Comparison of ENCODE assay signal across 1 cellular context in the genomic region with DNA sequence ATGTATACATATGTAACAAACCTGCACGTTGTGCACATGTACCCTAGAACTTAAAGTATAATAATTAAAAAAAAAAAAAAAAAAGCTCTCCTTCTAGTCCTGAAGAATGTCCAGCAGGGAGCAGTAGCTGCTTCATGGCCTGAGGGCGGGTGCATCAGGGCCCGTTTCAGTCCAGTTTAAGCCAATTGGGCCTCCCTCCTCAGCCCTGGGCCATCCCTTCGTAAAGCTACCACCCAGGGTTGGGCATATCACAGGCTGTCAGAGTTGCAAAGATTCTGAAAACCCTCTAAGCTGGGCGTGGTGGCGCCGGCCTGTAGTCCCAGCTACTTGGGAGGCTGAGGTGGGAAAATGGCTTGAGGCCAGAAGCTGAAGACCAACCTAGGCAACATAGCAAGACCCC.
TF ChIP-seq lines count a peak whose summit lies in the region.

No MANE protein-coding gene starts in this region.

TF ChIP-seq in HCT116, 20 proteins besides CTCF, POLR2A, EP300 and RAD21:
- TF ChIP-seq EZH2 (IDR thresholded peaks at IDR 0.05) (no peak), JUND (IDR thresholded peaks at IDR 0.05) (no peak), CBX3 (IDR thresholded peaks at IDR 0.05; ENCODE audit: low read depth) (no peak), SIN3A (IDR thresholded peaks at IDR 0.05; ENCODE audit: low read depth) (no peak), SP1 (IDR thresholded peaks at IDR 0.05; ENCODE audit: low read depth) (no peak)
- TF ChIP-seq, protein P1, sequence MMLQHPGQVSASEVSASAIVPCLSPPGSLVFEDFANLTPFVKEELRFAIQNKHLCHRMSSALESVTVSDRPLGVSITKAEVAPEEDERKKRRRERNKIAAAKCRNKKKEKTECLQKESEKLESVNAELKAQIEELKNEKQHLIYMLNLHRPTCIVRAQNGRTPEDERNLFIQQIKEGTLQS (IDR thresholded peaks at IDR 0.05): no peak
- TF ChIP-seq, protein P2, sequence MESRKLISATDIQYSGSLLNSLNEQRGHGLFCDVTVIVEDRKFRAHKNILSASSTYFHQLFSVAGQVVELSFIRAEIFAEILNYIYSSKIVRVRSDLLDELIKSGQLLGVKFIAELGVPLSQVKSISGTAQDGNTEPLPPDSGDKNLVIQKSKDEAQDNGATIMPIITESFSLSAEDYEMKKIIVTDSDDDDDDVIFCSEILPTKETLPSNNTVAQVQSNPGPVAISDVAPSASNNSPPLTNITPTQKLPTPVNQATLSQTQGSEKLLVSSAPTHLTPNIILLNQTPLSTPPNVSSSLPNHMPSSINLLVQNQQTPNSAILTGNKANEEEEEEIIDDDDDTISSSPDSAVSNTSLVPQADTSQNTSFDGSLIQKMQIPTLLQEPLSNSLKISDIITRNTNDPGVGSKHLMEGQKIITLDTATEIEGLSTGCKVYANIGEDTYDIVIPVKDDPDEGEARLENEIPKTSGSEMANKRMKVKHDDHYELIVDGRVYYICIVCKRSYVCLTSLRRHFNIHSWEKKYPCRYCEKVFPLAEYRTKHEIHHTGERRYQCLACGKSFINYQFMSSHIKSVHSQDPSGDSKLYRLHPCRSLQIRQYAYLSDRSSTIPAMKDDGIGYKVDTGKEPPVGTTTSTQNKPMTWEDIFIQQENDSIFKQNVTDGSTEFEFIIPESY (IDR thresholded peaks at IDR 0.05; ENCODE audit: extremely low read depth, insufficient replicate concordance, low read length): no peak
